Comparison of ENCODE assay signal across 9 cellular contexts in genomic region chr4:113760094-113760851, GRCh38. TPM values are rescaled to one million over a fixed set of nuclear protein-coding genes. Genes with fewer than 3 reads are reported as not detected.
DNase-seq lines count a peak whose midpoint lies in the region; ATAC-seq, FAIRE-seq and TF ChIP-seq lines count a peak whose summit lies in the region.
"Had no signal": no experiment of that assay in that cellular context is flagged by ENCODE, and none has a peak within 500 bp of the region (broad histone marks: within the 10 kb centered on the region; RNA-seq: fewer than 3 reads in every experiment).

No MANE protein-coding gene starts in this region.

- DNase-seq in bronchial epithelial cell (ENCODE audit: low read depth) (peak; percentile 53), keratinocyte (ENCODE audit: low read depth, low spot score) (no peak), GDM1 (lab: John Stamatoyannopoulos, UW) (no peak)
- DNase-seq in stimulated activated CD4-positive, alpha-beta T cell treated with anti-CD3 and anti-CD28 coated beads, Interleukin-12 subunit alpha, Interleukin-12 subunit beta, amount 100 ng/mL, for 24 hours (ENCODE audit: low read depth in 2 of 2): peak; percentile 13 to 16

- H3K9me3 ChIP-seq in HUES48 (ENCODE audit: control insufficient read depth, insufficient read depth, low read length) (no peaks in the 10 kb centered on the region), keratinocyte (ENCODE audit: control insufficient read depth, low read depth, low read length) (no peaks in the 10 kb centered on the region)

- peak overlapping the region; percentile 90 for H2AFZ ChIP-seq in keratinocyte (ENCODE audit: control insufficient read depth, low read length)

- peaks cover 27% of the 10 kb centered on the region for H3K27me3 ChIP-seq in HUES48 (ENCODE audit: control insufficient read depth, insufficient read depth, low read length)
- H3K27me3 ChIP-seq in bronchial epithelial cell (ENCODE audit: control insufficient read depth, insufficient read depth, low read length): no peaks in the 10 kb centered on the region
- no peaks in the 10 kb centered on the region for H3K27me3 ChIP-seq in keratinocyte (ENCODE audit: control insufficient read depth, extremely low read depth, insufficient read depth, low read length)

- H3K27ac Mint-ChIP-seq in T-helper 1 cell treated with Interleukin-12 subunit alpha and Interleukin-12 subunit beta and Interleukin-4 antibody, amounts not matched to agents 30 μg/mL and 1 μg/mL, for 36 hours: peak overlapping the region; percentile 96

- H3K9ac ChIP-seq in HUES48 (ENCODE audit: low read depth, low read length): no peak overlapping the region
- H3K9ac ChIP-seq in keratinocyte (ENCODE audit: control insufficient read depth, extremely low read depth, insufficient read depth, low read length): peak overlapping the region; percentile 96

- H3K36me3 Mint-ChIP-seq in T-helper 1 cell treated with Interleukin-12 subunit alpha and Interleukin-12 subunit beta and Interleukin-4 antibody, amounts not matched to agents 30 μg/mL and 1 μg/mL, for 36 hours (ENCODE audit: low read depth): peaks cover 25% of the 10 kb centered on the region

- H3K4me2 ChIP-seq in keratinocyte (ENCODE audit: control insufficient read depth, extremely low read depth, insufficient read depth, low read depth, low read length): peak overlapping the region; percentile 95

- H3K4me1 ChIP-seq in HUES48 (ENCODE audit: control insufficient read depth, insufficient read depth, low read length) (peaks cover 41% of the 10 kb centered on the region), keratinocyte (ENCODE audit: control insufficient read depth, extremely low read depth, insufficient read depth, low read length) (peaks cover 22% of the 10 kb centered on the region)

- peak overlapping the region; percentile 97 for H3K4me3 Mint-ChIP-seq in T-helper 1 cell treated with Interleukin-12 subunit alpha and Interleukin-12 subunit beta and Interleukin-4 antibody, amounts not matched to agents 30 μg/mL and 1 μg/mL, for 36 hours

- no peaks in the 10 kb centered on the region for H3K9me3 Mint-ChIP-seq in T-helper 1 cell treated with Interleukin-12 subunit alpha and Interleukin-12 subunit beta and Interleukin-4 antibody, amounts not matched to agents 30 μg/mL and 1 μg/mL, for 36 hours

- H3K27ac ChIP-seq in C4-2B (peak overlapping the region; percentile 82), HUES48 (ENCODE audit: low read depth, low read length) (peak overlapping the region; percentile 2), keratinocyte (ENCODE audit: control insufficient read depth, insufficient read depth, low read length) (peak overlapping the region; percentile 98)

- peaks cover 5% of the 10 kb centered on the region for H3K27me3 Mint-ChIP-seq in T-helper 1 cell treated with Interleukin-12 subunit alpha and Interleukin-12 subunit beta and Interleukin-4 antibody, amounts not matched to agents 30 μg/mL and 1 μg/mL, for 36 hours (ENCODE audit: low read depth)

- TF ChIP-seq CTCF in C4-2B (conservative IDR thresholded peaks at IDR 0.05) (no peak), bronchial epithelial cell (IDR thresholded peaks at IDR 0.05; ENCODE audit: insufficient read depth, low read length, severe bottlenecking) (no peak), keratinocyte (optimal IDR thresholded peaks at IDR 0.05 in 1 of 3, IDR thresholded peaks at IDR 0.05 in 1 of 3, conservative IDR thresholded peaks at IDR 0.05 in 1 of 3; ENCODE audit: extremely low read depth in 1 of 3, insufficient read depth in 2 of 3, low read length in 3 of 3) (no peak)

- no peak for ATAC-seq in GM18858 (IDR thresholded peaks at IDR 0.05; ENCODE audit: unreplicated experiment)
- ATAC-seq: K562 had no signal

- peak overlapping the region; percentile 81 for H3K4me3 ChIP-seq in HUES48 (ENCODE audit: low read depth, low read length)
- peak overlapping the region; percentile 91 for H3K4me3 ChIP-seq in bronchial epithelial cell (ENCODE audit: low read depth, low read length)
- H3K4me3 ChIP-seq in keratinocyte (ENCODE audit: control insufficient read depth in 2 of 3, extremely low read depth in 1 of 3, insufficient read depth in 2 of 3, low read depth in 1 of 3, low read length in 3 of 3): peak overlapping the region; percentile 75 to 90 (median 82)
- H3K4me3 ChIP-seq: K562 had no signal

- peaks cover 28% of the 10 kb centered on the region for H3K79me2 ChIP-seq in keratinocyte (ENCODE audit: control insufficient read depth, insufficient read depth, low read length)

- H3K36me3 ChIP-seq in HUES48 (ENCODE audit: control insufficient read depth, insufficient read depth, low read length) (no peaks in the 10 kb centered on the region), bronchial epithelial cell (ENCODE audit: control insufficient read depth, insufficient read depth, low read length) (no peaks in the 10 kb centered on the region), keratinocyte (ENCODE audit: control insufficient read depth in 2 of 2, extremely low read depth in 1 of 2, insufficient read depth in 2 of 2, low read length in 2 of 2) (no peaks in the 10 kb centered on the region)

- FAIRE-seq in bronchial epithelial cell (lab: Jason Lieb, UNC) (no peak), keratinocyte (lab: Jason Lieb, UNC) (peak; percentile 63)
- FAIRE-seq: K562 had no signal

- peaks cover 43% of the 10 kb centered on the region for H3K4me1 Mint-ChIP-seq in T-helper 1 cell treated with Interleukin-12 subunit alpha and Interleukin-12 subunit beta and Interleukin-4 antibody, amounts not matched to agents 30 μg/mL and 1 μg/mL, for 36 hours (ENCODE audit: low read depth)

- H3K9me1 ChIP-seq in keratinocyte (ENCODE audit: control insufficient read depth, extremely low read depth, insufficient read depth, low read length): no peaks in the 10 kb centered on the region

- dilution Hi-C loops in keratinocyte (cut with MboI; ENCODE audit: extremely low pct_ligation_motif_present, low sequenced_read_pairs): no loop called here

- no peaks in the 10 kb centered on the region for H4K20me1 ChIP-seq in keratinocyte (ENCODE audit: control insufficient read depth, extremely low read depth, insufficient read depth, low read length)

RNA-seq across cellular contexts. Expression of gene CAMK2D, which starts 1.3 kb away (rescaled TPM):
- 50.8 and 62.2 TPM in 2 replicates for total RNA-seq in bronchial epithelial cell
- 13.2 to 18.8 TPM (median 16.7 TPM) in 3 replicates for polyA plus RNA-seq in keratinocyte
- polyA plus RNA-seq in keratinocyte (2011; ENCODE audit: low read depth): 64.7 TPM
- polyA plus RNA-seq in keratinocyte (2011; cell fraction: cytosol; rRNA removed): 8.1 and 18.3 TPM in 2 replicates
- 12.2 and 16.2 TPM in 2 replicates for polyA plus RNA-seq in keratinocyte (2011; cell fraction: nucleus; rRNA removed)
- 12.1 and 30.6 TPM in 2 replicates for polyA plus RNA-seq in keratinocyte (2012; ENCODE audit: low replicate concordance)
- 6.4 to 40.9 TPM (median 28.5 TPM) in 3 replicates for polyA minus RNA-seq in keratinocyte
- polyA minus RNA-seq in keratinocyte (2011; cell fraction: cytosol; rRNA and poly(A)+ RNA removed): 24.6 TPM
- 24.5 and 38.5 TPM in 2 replicates for polyA minus RNA-seq in keratinocyte (2011; cell fraction: nucleus; rRNA and poly(A)+ RNA removed)

Comparison
In these comparisons a context has a peak if more than half of its experiments do, and no peak if none do; other contexts are left out.
1. H3K27ac ChIP-seq: peak in every context shown above with its lines; median percentile 98 in keratinocyte; 82 in C4-2B; 2 in HUES48.
2. DNase-seq: peak in bronchial epithelial cell (single experiment) and stimulated activated CD4-positive, alpha-beta T cell treated with anti-CD3 and anti-CD28 coated beads, Interleukin-12 subunit alpha, Interleukin-12 subunit beta, amount 100 ng/mL, for 24 hours (2 of 2); none in keratinocyte (single experiment) and GDM1 (single experiment).
3. Peak in every context shown above with its lines, with median percentiles within 50 percentile points of each other: H3K4me3 ChIP-seq.